In the genomic region with DNA sequence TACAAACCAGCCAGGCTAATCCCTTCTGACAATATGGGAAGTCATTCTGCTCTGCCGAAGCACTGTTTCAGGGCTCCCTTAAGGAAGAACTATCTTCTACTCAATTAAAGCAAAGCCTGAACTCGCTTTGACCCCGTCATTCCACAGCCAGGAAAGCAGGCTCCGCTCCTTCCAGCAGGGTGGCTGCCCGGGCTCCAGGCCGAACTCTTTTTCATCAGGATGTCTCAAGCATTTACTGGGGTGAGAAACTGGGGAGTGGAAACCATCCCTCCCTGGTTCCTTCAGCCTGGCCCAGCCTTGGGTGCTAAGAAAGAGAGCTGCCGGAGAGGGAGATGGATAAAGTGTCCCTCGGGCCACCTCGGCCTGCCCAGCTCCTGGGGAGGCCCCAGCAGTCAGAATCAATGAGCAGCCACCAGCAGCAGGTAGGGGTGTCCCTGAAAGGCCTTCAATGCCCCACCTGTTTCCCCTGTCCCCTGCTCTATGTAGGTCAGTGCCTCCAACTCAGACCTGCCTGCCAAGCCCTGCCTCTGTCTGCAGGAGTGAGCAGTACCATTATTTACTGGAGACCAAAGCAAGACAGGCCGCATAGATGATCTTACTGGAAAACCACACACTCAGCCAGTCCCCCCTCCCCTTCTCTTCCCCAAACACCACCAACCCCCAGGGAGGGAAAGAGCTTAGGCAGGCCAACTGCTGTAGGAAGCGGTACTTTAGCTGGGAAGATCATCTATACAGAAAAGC, we compare ENCODE assay signal across 10 cellular contexts.
DNase-seq lines count a peak whose midpoint lies in the region; ATAC-seq and TF ChIP-seq lines count a peak whose summit lies in the region.
"Had no signal": no experiment of that assay in that cellular context is flagged by ENCODE, and none has a peak within 500 bp of the region (broad histone marks: within the 10 kb centered on the region; RNA-seq: fewer than 3 reads in every experiment).

No MANE protein-coding gene starts in this region.

- peaks cover 77% of the 10 kb centered on the region for H3K4me1 ChIP-seq in vagina

- peaks cover 21% of the 10 kb centered on the region for H3K27me3 Mint-ChIP-seq in brain
- H3K27me3 Mint-ChIP-seq in mesothelial cell of epicardium (ENCODE audit: low read depth) = no peaks in the 10 kb centered on the region

- H3K36me3 ChIP-seq in vagina = no peaks in the 10 kb centered on the region

- no peaks in the 10 kb centered on the region for H3K27me3 ChIP-seq in vagina

- H3K27ac Mint-ChIP-seq in brain (peak overlapping the region; percentile 52 to 87 (median 65)), mesothelial cell of epicardium (peak overlapping the region; percentile 96)
- H3K27ac Mint-ChIP-seq: CD4-positive, CD25-positive, alpha-beta regulatory T cell; stimulated activated naive CD8-positive, alpha-beta T cell treated with anti-CD3 and anti-CD28 coated beads, Interleukin-15, Interleukin-2, amounts not matched to agents 100 ng/mL and 50 ng/mL, for 24 hours had no signal

- TF ChIP-seq CTCF in brain (conservative IDR thresholded peaks at IDR 0.05) = no peak
- no peak for TF ChIP-seq CTCF in mesothelial cell of epicardium (IDR thresholded peaks at IDR 0.05; ENCODE audit: unreplicated experiment)
- TF ChIP-seq CTCF in vagina (IDR thresholded peaks at IDR 0.05) = no peak

- DNase-seq in Right ventricle myocardium inferior (ENCODE audit: missing footprints) (peak; percentile 76), cardiac septum (ENCODE audit: low spot score) (no peak), mesothelial cell of epicardium (ENCODE audit: low spot score in 2 of 2, unreplicated experiment in 2 of 2) (peak in 1 of 2 experiments; percentile 64), vagina (ENCODE audit: extremely low spot score in 2 of 2) (peak in 1 of 2 donors; percentile 92), midbrain (lab: John Stamatoyannopoulos, UW) (no peak), mucosa of gallbladder (ENCODE audit: low spot score) (no peak)
- DNase-seq: CD4-positive, CD25-positive, alpha-beta regulatory T cell had no signal

- H3K4me3 ChIP-seq in vagina = no peak overlapping the region

- H3K4me1 Mint-ChIP-seq in brain (peaks cover 50% of the 10 kb centered on the region), mesothelial cell of epicardium (peaks cover 87% of the 10 kb centered on the region)

- H3K36me3 Mint-ChIP-seq in brain = no peaks in the 10 kb centered on the region
- no peaks in the 10 kb centered on the region for H3K36me3 Mint-ChIP-seq in mesothelial cell of epicardium
- H3K36me3 Mint-ChIP-seq: CD4-positive, CD25-positive, alpha-beta regulatory T cell had no signal

- H3K9me3 Mint-ChIP-seq in brain (peaks cover 0 to 3% (median 0%) of the 10 kb centered on the region in 5 experiments), mesothelial cell of epicardium (no peaks in the 10 kb centered on the region)
- H3K9me3 Mint-ChIP-seq: stimulated activated naive CD8-positive, alpha-beta T cell treated with anti-CD3 and anti-CD28 coated beads, Interleukin-15, Interleukin-2, amounts not matched to agents 100 ng/mL and 50 ng/mL, for 24 hours had no signal

- no peaks in the 10 kb centered on the region for H3K9me3 ChIP-seq in vagina

- ATAC-seq in Right ventricle myocardium inferior = peak; percentile 78
- ATAC-seq in GM18498 (IDR thresholded peaks at IDR 0.05; ENCODE audit: unreplicated experiment) = no peak

- no peak for TF ChIP-seq POLR2A in vagina (IDR thresholded peaks at IDR 0.05)

- peak overlapping the region in 3 of 5 experiments; percentile 3 to 23 (median 9) for H3K4me3 Mint-ChIP-seq in brain
- H3K4me3 Mint-ChIP-seq in mesothelial cell of epicardium = no peak overlapping the region
- H3K4me3 Mint-ChIP-seq: CD4-positive, CD25-positive, alpha-beta regulatory T cell; stimulated activated naive CD8-positive, alpha-beta T cell treated with anti-CD3 and anti-CD28 coated beads, Interleukin-15, Interleukin-2, amounts not matched to agents 100 ng/mL and 50 ng/mL, for 24 hours had no signal

- peak overlapping the region; percentile 62 for H3K27ac ChIP-seq in vagina

- intact Hi-C loops in Right ventricle myocardium inferior (cut with DNase I) (no loop called here), cardiac septum (cut with DNase I) (loop anchor here (5.0 kb wide), 1 partner anchor 56 kb away; no protein-coding TSS in a partner anchor), vagina (cut with DNase I) (loop anchor here (5.0 to 10.0 kb wide), 3 partner anchors 51 to 228 kb away; partner anchors contain the start of gene TLE3)
